ENCODE assay signal across 8 cellular contexts in genomic region chr1:234607091-234608025, GRCh38. TPM values are rescaled to one million over a fixed set of nuclear protein-coding genes. Genes with fewer than 3 reads are reported as not detected.
DNase-seq lines count a peak whose midpoint lies in the region; ATAC-seq and TF ChIP-seq lines count a peak whose summit lies in the region.

No MANE protein-coding gene starts in this region.

- H3K9me3 Mint-ChIP-seq in chondrocyte (ENCODE audit: low read depth), result no peaks in the 10 kb centered on the region

- H3K27me3 ChIP-seq in Karpas-422 (ENCODE audit: low read length) (no peaks in the 10 kb centered on the region), thymus (ENCODE audit: control insufficient read depth, insufficient read depth) (no peaks in the 10 kb centered on the region)

- WGBS in thymus, result 5% methylated on average over 22 of the region's 22 CpGs

- peaks cover 68% of the 10 kb centered on the region for H3K4me1 Mint-ChIP-seq in chondrocyte (ENCODE audit: low read depth)

- H3K9me3 ChIP-seq in Karpas-422 (ENCODE audit: low read length) (no peaks in the 10 kb centered on the region), thymus (ENCODE audit: control insufficient read depth) (no peaks in the 10 kb centered on the region)

- no peaks in the 10 kb centered on the region for H4K20me1 ChIP-seq in Karpas-422 (ENCODE audit: insufficient read depth, low read depth, low read length)

- peak; percentile 58 for TF ChIP-seq CTCF in chondrocyte (IDR thresholded peaks at IDR 0.05)

- H3K4me2 ChIP-seq in Karpas-422 (ENCODE audit: low read depth, low read length, poor library complexity, severe bottlenecking), result peak overlapping the region; percentile 61

- H3K9ac ChIP-seq in Karpas-422 (ENCODE audit: low read length), result peak overlapping the region; percentile 69

- H3K4me1 ChIP-seq in Karpas-422 (ENCODE audit: low read length), result peaks cover 87% of the 10 kb centered on the region
- peaks cover 35% of the 10 kb centered on the region for H3K4me1 ChIP-seq in thymus (ENCODE audit: control insufficient read depth, insufficient read depth, low read length)

- peak; percentile 2 for ATAC-seq in SK-N-SH treated with all-trans-retinoic acid at 6 μM for 48 hours

- H3K36me3 Mint-ChIP-seq in chondrocyte (ENCODE audit: low read depth), result peaks cover 28% of the 10 kb centered on the region

- DNase-seq in DMS53 treated with DMSO at 0.1 percent for 48 hours (lab: John Stamatoyannopoulos, UW; ENCODE audit: unreplicated experiment) (peak; percentile 45), Karpas-422 (no peak), chondrocyte (ENCODE audit: low spot score) (no peak), lung microvascular endothelial cell (ENCODE audit: low read depth in 2 of 2) (peak; percentile 57 to 72), mesenteric fat pad (ENCODE audit: low spot score) (no peak), germinal center (ENCODE audit: low spot score) (no peak)

- H3K4me3 ChIP-seq in Karpas-422 (ENCODE audit: low read length) (peak overlapping the region; percentile 60), thymus (ENCODE audit: low read length) (peak overlapping the region; percentile 88)

- peak overlapping the region; percentile 93 for H3K4me3 Mint-ChIP-seq in chondrocyte (ENCODE audit: unreplicated experiment)

- peak overlapping the region; percentile 45; the same call in 1 of the 2 replicates for H2AFZ ChIP-seq in Karpas-422 (ENCODE audit: low read length)

- H3K27ac Mint-ChIP-seq in chondrocyte (ENCODE audit: unreplicated experiment), result peak overlapping the region; percentile 99

- H3K27ac ChIP-seq in Karpas-422 (ENCODE audit: low read length) (0 out of 2 replicates have a peak overlapping the region, but pooled peaks have one; percentile 16), thymus (ENCODE audit: low read depth) (peak overlapping the region; percentile 100)

- no peaks in the 10 kb centered on the region for H3K27me3 Mint-ChIP-seq in chondrocyte (ENCODE audit: low read depth)

- H3K79me2 ChIP-seq in Karpas-422 (ENCODE audit: low read length), result peaks cover 4% of the 10 kb centered on the region; the same call in 1 of the 2 replicates

- 0 out of 2 replicates have a peak, but pooled peaks cover 5% of the 10 kb centered on the region for H3K36me3 ChIP-seq in Karpas-422 (ENCODE audit: insufficient read depth, low read length)
- peaks cover 5% of the 10 kb centered on the region for H3K36me3 ChIP-seq in thymus (ENCODE audit: control insufficient read depth, insufficient read depth)

- no peaks in the 10 kb centered on the region for H3K9me2 ChIP-seq in Karpas-422 (replicated peaks; ENCODE audit: insufficient read depth, low read length)

TF ChIP-seq in SK-N-SH treated with all-trans-retinoic acid at 6 μM for 48 hours, 23 proteins besides CTCF, POLR2A, EP300 and RAD21:
- TF ChIP-seq ZFP30 (CRISPR knock-in tag; IDR thresholded peaks at IDR 0.05) (no peak), ZFP3 (CRISPR knock-in tag; IDR thresholded peaks at IDR 0.05) (0 out of 2 replicates have a peak, but pooled peaks have one; percentile 53), SNAI2 (CRISPR knock-in tag; IDR thresholded peaks at IDR 0.05) (no peak), CSRNP3 (CRISPR knock-in tag; IDR thresholded peaks at IDR 0.05) (no peak), PPARA (CRISPR knock-in tag; IDR thresholded peaks at IDR 0.05; ENCODE audit: borderline replicate concordance) (no peak), ZNF565 (CRISPR knock-in tag; conservative IDR thresholded peaks at IDR 0.05; ENCODE audit: low read depth) (no peak)

RNA-seq across cellular contexts. Expression of gene IRF2BP2, which starts 2.6 kb away (rescaled TPM):
- 14.1 and 16.5 TPM in 2 replicates for total RNA-seq in Karpas-422 (2014; rRNA removed; shearing (Covaris generic); ENCODE audit: low replicate concordance)
- total RNA-seq in chondrocyte (67.9 to 74.4 TPM (median 70.5 TPM) in 3 replicates), lung microvascular endothelial cell (66.3 and 70.2 TPM in 2 replicates), mesenteric fat pad (108 TPM)
- polyA plus RNA-seq in thymus, result 60.3 TPM

Comparison
In these comparisons a context has a peak if more than half of its experiments do, and no peak if none do; other contexts are left out.
1. DNase-seq: peak in DMS53 treated with DMSO at 0.1 percent for 48 hours (single experiment) and lung microvascular endothelial cell (2 of 2); none in Karpas-422 (single experiment), chondrocyte (single experiment), mesenteric fat pad (single experiment) and germinal center (single experiment).